Comparison of ENCODE assay signal across 10 cellular contexts in genomic region chr11:25529572-25529971, GRCh38.
"Had no signal": no experiment of that assay in that cellular context is flagged by ENCODE, and none has a peak within 500 bp of the region (broad histone marks: within the 10 kb centered on the region; RNA-seq: fewer than 3 reads in every experiment).

No MANE protein-coding gene starts in this region.

- H3K27me3 Mint-ChIP-seq: IgD-negative memory B cell had no signal

- H3K4me2 ChIP-seq: KMS-11 had no signal

- H3K4me1 Mint-ChIP-seq: IgD-negative memory B cell had no signal

- FAIRE-seq: H54, HepG2 had no signal

- H3K9ac ChIP-seq: KMS-11 had no signal

- DNase-seq: GOT3, H9, HCEC 1CT, Karpas-422, KBM-7 had no signal

- H3K4me3 Mint-ChIP-seq: H9, IgD-negative memory B cell had no signal

- H3K36me3 Mint-ChIP-seq: IgD-negative memory B cell had no signal

- H3K27ac Mint-ChIP-seq: IgD-negative memory B cell had no signal

- H3K27ac ChIP-seq: HL-60, KMS-11 had no signal

- ATAC-seq: HepG2 had no signal

- H3K9me3 Mint-ChIP-seq: H9 had no signal
